1 cellular context compared by ENCODE assay signal in genomic region chr20:19961298-19961697, GRCh38.
TF ChIP-seq lines count a peak whose summit lies in the region.

No MANE protein-coding gene starts in this region.

TF ChIP-seq in H1, 55 proteins besides CTCF, POLR2A, EP300 and RAD21 (continued from another document):
- TF ChIP-seq RNF2 (IDR thresholded peaks at IDR 0.05; ENCODE audit: borderline replicate concordance, low read depth, low read length, missing control alignments, poor library complexity, severe bottlenecking) (no peak), HDAC2 (IDR thresholded peaks at IDR 0.05; ENCODE audit: borderline replicate concordance in 1 of 2, low read depth in 2 of 2, low read length in 2 of 2) (no peak), ATF3 (IDR thresholded peaks at IDR 0.05; ENCODE audit: insufficient read depth, low read depth, low read length) (no peak), SIN3A (conservative IDR thresholded peaks at IDR 0.05 in 1 of 2, IDR thresholded peaks at IDR 0.05 in 1 of 2; ENCODE audit: low read depth in 1 of 2, low read length in 2 of 2) (no peak), E2F6 (IDR thresholded peaks at IDR 0.05) (no peak), CHD1 (IDR thresholded peaks at IDR 0.05; ENCODE audit: low read depth, low read length) (no peak), ATF2 (IDR thresholded peaks at IDR 0.05; ENCODE audit: low read length) (no peak), PHF8 (conservative IDR thresholded peaks at IDR 0.05; ENCODE audit: low read depth, low read length) (no peak), SAP30 (IDR thresholded peaks at IDR 0.05; ENCODE audit: insufficient read depth, insufficient replicate concordance, low read length) (no peak), POLR2AphosphoS5 (IDR thresholded peaks at IDR 0.05; ENCODE audit: low read depth, low read length) (no peak)
